ENCODE assay signal across 24 cellular contexts in genomic region chr11:108685419-108686161, GRCh38.
"Had no signal": no experiment of that assay in that cellular context is flagged by ENCODE, and none has a peak within 500 bp of the region (broad histone marks: within the 10 kb centered on the region; RNA-seq: fewer than 3 reads in every experiment).

No MANE protein-coding gene starts in this region.

- H3K9me3 ChIP-seq: breast epithelium, left lung, neutrophil, thyroid gland had no signal

- H3K4me1 ChIP-seq: breast epithelium, left lung, thyroid gland had no signal

- H3K27ac ChIP-seq: breast epithelium, foreskin keratinocyte, left lung, neutrophil, thyroid gland had no signal

- H3K27me3 ChIP-seq: breast epithelium, foreskin keratinocyte, left lung, neutrophil, thyroid gland had no signal

- FAIRE-seq: TTC549, urothelium cell line had no signal

- H3K36me3 ChIP-seq: breast epithelium, neutrophil had no signal

- H3K4me1 Mint-ChIP-seq: activated CD4-positive, alpha-beta memory T cell treated with anti-CD3 and anti-CD28 coated beads, Interleukin-2, amount 10 ng/mL, durations not matched to agents 7 days and 5 days; mesothelial cell of epicardium had no signal

- H3K9me3 Mint-ChIP-seq: activated CD4-positive, alpha-beta memory T cell treated with anti-CD3 and anti-CD28 coated beads, Interleukin-2, amount 10 ng/mL, durations not matched to agents 7 days and 5 days; natural killer cell treated with Interleukin-12 subunit alpha and Interleukin-12 subunit beta and Interleukin-15 and Interleukin-18, amount 100 ng/mL, for 72 hours had no signal

- ATAC-seq: foreskin keratinocyte; left lung; natural killer cell treated with Interleukin-12 subunit alpha and Interleukin-12 subunit beta and Interleukin-15 and Interleukin-18, amount 100 ng/mL, for 72 hours; WTC11 had no signal

- H3K4me3 ChIP-seq: breast epithelium, left lung, thyroid gland had no signal

- DNase-seq: activated CD4-positive, alpha-beta memory T cell treated with anti-CD3 and anti-CD28 coated beads, Interleukin-2, amount 10 ng/mL, durations not matched to agents 7 days and 5 days; activated CD4-positive, alpha-beta T cell treated with anti-CD3 and anti-CD28 coated beads for 4 hours; activated naive CD4-positive, alpha-beta T cell treated with Interleukin-2 at 50 U/mL for 16 hours; activated naive CD8-positive, alpha-beta T cell treated with anti-CD3 and anti-CD28 coated beads, Interleukin-2, amount 10 ng/mL, durations not matched to agents 7 days and 5 days; activated T-cell treated with anti-CD3 and anti-CD28 coated beads, Interleukin-2, amount 50 U/mL, for 1 hour; anterior cingulate cortex; cerebellar nuclear complex; effector CD8-positive, alpha-beta T cell; foreskin keratinocyte; left lung; posterior cingulate gyrus; retina; stimulated activated CD4-positive, alpha-beta T cell treated with anti-CD3 and anti-CD28 coated beads, Interleukin-12 subunit alpha, Interleukin-12 subunit beta, amount 100 ng/mL, for 4 hours; stimulated activated CD4-positive, alpha-beta T cell treated with anti-CD3 and anti-CD28 coated beads, Interleukin-1b, Interleukin-23, amount 100 ng/mL, for 48 hours; stimulated activated naive CD4-positive, alpha-beta T cell treated with Interleukin-2 at 50 U/mL for 16 hours; thyroid gland had no signal

- H3K27me3 Mint-ChIP-seq: activated CD4-positive, alpha-beta memory T cell treated with anti-CD3 and anti-CD28 coated beads, Interleukin-2, amount 10 ng/mL, durations not matched to agents 7 days and 5 days; activated naive CD8-positive, alpha-beta T cell treated with anti-CD3 and anti-CD28 coated beads, Interleukin-2, amount 10 ng/mL, durations not matched to agents 7 days and 5 days; natural killer cell treated with Interleukin-12 subunit alpha and Interleukin-12 subunit beta and Interleukin-15 and Interleukin-18, amount 100 ng/mL, for 72 hours had no signal

- H3K27ac Mint-ChIP-seq: activated CD4-positive, alpha-beta memory T cell treated with anti-CD3 and anti-CD28 coated beads, Interleukin-2, amount 10 ng/mL, durations not matched to agents 7 days and 5 days; activated naive CD8-positive, alpha-beta T cell treated with anti-CD3 and anti-CD28 coated beads, Interleukin-2, amount 10 ng/mL, durations not matched to agents 7 days and 5 days; activated T-helper 2 cell treated with anti-CD3 and anti-CD28 coated beads, Interferon-gamma antibody, Interleukin-2, Interleukin-4, amounts not matched to agents 10 μg/mL and 5 μg/mL and 100 μg/mL, durations not matched to agents 14 hours and 24 hours and 36 hours; mesothelial cell of epicardium; natural killer cell treated with Interleukin-12 subunit alpha and Interleukin-12 subunit beta and Interleukin-15 and Interleukin-18, amount 100 ng/mL, for 72 hours; WTC11 had no signal

- H3K4me3 Mint-ChIP-seq: activated CD4-positive, alpha-beta memory T cell treated with anti-CD3 and anti-CD28 coated beads, Interleukin-2, amount 10 ng/mL, durations not matched to agents 7 days and 5 days; activated naive CD8-positive, alpha-beta T cell treated with anti-CD3 and anti-CD28 coated beads, Interleukin-2, amount 10 ng/mL, durations not matched to agents 7 days and 5 days; mesothelial cell of epicardium; natural killer cell treated with Interleukin-12 subunit alpha and Interleukin-12 subunit beta and Interleukin-15 and Interleukin-18, amount 100 ng/mL, for 72 hours; WTC11 had no signal
